14 cellular contexts compared by ENCODE assay signal in genomic region chr10:7388602-7389001, GRCh38. TPM values are rescaled to one million over a fixed set of nuclear protein-coding genes. Genes with fewer than 3 reads are reported as not detected.
DNase-seq lines count a peak whose midpoint lies in the region; ATAC-seq and TF ChIP-seq lines count a peak whose summit lies in the region.
"Had no signal": no experiment of that assay in that cellular context is flagged by ENCODE, and none has a peak within 500 bp of the region (broad histone marks: within the 10 kb centered on the region; RNA-seq: fewer than 3 reads in every experiment).

No MANE protein-coding gene starts in this region.

- peaks cover 35% of the 10 kb centered on the region for H3K4me1 ChIP-seq in OCI-LY7 (ENCODE audit: insufficient read depth, low read length, poor library complexity, severe bottlenecking)
- no peaks in the 10 kb centered on the region for H3K4me1 ChIP-seq in body of pancreas
- H3K4me1 ChIP-seq: suprapubic skin had no signal

- H3K9me3 ChIP-seq in OCI-LY7 (ENCODE audit: low read length): no peaks in the 10 kb centered on the region
- H3K9me3 ChIP-seq in body of pancreas: no peaks in the 10 kb centered on the region
- H3K9me3 ChIP-seq: suprapubic skin had no signal

- ATAC-seq in HG03139 (IDR thresholded peaks at IDR 0.05; ENCODE audit: unreplicated experiment): no peak
- ATAC-seq in body of pancreas: no peak
- ATAC-seq: HCT116 had no signal

- POLR2A ChIA-PET in activated CD4-positive, alpha-beta T cell treated with anti-CD3 and anti-CD28 coated beads, Interleukin-2, amount 10 ng/mL, durations not matched to agents 7 days and 5 days (lab: Charles Lee): no interaction called here
- POLR2A ChIA-PET in OCI-LY7 (lab: Charles Lee): interaction anchor here (0.6 to 1.0 kb wide), 4 partner anchors 15 to 399 kb away, joined by 3 to 5 read pairs (median 4); partner anchors contain the start of genes ATP5F1C and KIN

- peak; percentile 54 for DNase-seq in activated CD4-positive, alpha-beta T cell treated with anti-CD3 and anti-CD28 coated beads, Interleukin-2, amount 10 ng/mL, durations not matched to agents 7 days and 5 days
- DNase-seq in activated CD4-positive, alpha-beta T cell treated with anti-CD3 and anti-CD28 coated beads for 1 hour: no peak
- peak; percentile 73 for DNase-seq in OCI-LY7 (ENCODE audit: low spot score)
- DNase-seq in activated effector memory CD4-positive, alpha-beta T cell treated with Interleukin-2 at 50 U/mL for 16 hours: peak; percentile 30
- no peak for DNase-seq in nephron progenitor cell
- DNase-seq in SHP77 (lab: John Stamatoyannopoulos, UW): no peak
- DNase-seq in body of pancreas: no peak
- DNase-seq: KG1, mesenchymal stem cell, NCI-H1436 treated with DMSO at 0.1 percent for 48 hours, NCI-H526 had no signal

- H3K4me2 ChIP-seq in OCI-LY7 (ENCODE audit: low read length): peak overlapping the region; percentile 56

- H3K4me3 ChIP-seq in OCI-LY7 (ENCODE audit: low read depth, low read length, poor library complexity, severe bottlenecking) (peak overlapping the region; percentile 41), body of pancreas (no peak overlapping the region)
- H3K4me3 ChIP-seq: suprapubic skin had no signal

- H2AFZ ChIP-seq in OCI-LY7 (ENCODE audit: low read length): no peak overlapping the region; the same call in 1 of the 2 replicates

- intact Hi-C loops in OCI-LY7 (cut with micrococcal nuclease; ENCODE audit: unreplicated experiment) (no loop called here), body of pancreas (cut with DNase I) (no loop called here)

- no peaks in the 10 kb centered on the region for H3K36me3 ChIP-seq in OCI-LY7 (ENCODE audit: insufficient read depth, low read length)
- H3K36me3 ChIP-seq in body of pancreas (replicated peaks in 1 of 2; ENCODE audit: insufficient read depth in 1 of 2, low read depth in 2 of 2): no peaks in the 10 kb centered on the region
- H3K36me3 ChIP-seq: suprapubic skin had no signal

- H3K27ac ChIP-seq in OCI-LY7 (ENCODE audit: low read depth, low read length, poor library complexity, severe bottlenecking) (peak overlapping the region; percentile 60), body of pancreas (no peak overlapping the region)
- H3K27ac ChIP-seq: suprapubic skin had no signal

- no peaks in the 10 kb centered on the region for H3K9me3 Mint-ChIP-seq in activated CD4-positive, alpha-beta T cell treated with anti-CD3 and anti-CD28 coated beads, Interleukin-2, amount 10 ng/mL, durations not matched to agents 7 days and 5 days
- no peaks in the 10 kb centered on the region for H3K9me3 Mint-ChIP-seq in nephron progenitor cell

- H4K20me1 ChIP-seq in OCI-LY7 (ENCODE audit: insufficient read depth, low read length): no peaks in the 10 kb centered on the region

- H3K4me3 Mint-ChIP-seq in activated CD4-positive, alpha-beta T cell treated with anti-CD3 and anti-CD28 coated beads, Interleukin-2, amount 10 ng/mL, durations not matched to agents 7 days and 5 days: peak overlapping the region; percentile 44
- no peak overlapping the region for H3K4me3 Mint-ChIP-seq in nephron progenitor cell

- no peaks in the 10 kb centered on the region for H3K27me3 ChIP-seq in body of pancreas
- H3K27me3 ChIP-seq: suprapubic skin had no signal

- peak overlapping the region; percentile 95 for H3K27ac Mint-ChIP-seq in activated CD4-positive, alpha-beta T cell treated with anti-CD3 and anti-CD28 coated beads, Interleukin-2, amount 10 ng/mL, durations not matched to agents 7 days and 5 days
- peak overlapping the region; percentile 14 for H3K27ac Mint-ChIP-seq in nephron progenitor cell

- peaks cover 14% of the 10 kb centered on the region for H3K36me3 Mint-ChIP-seq in activated CD4-positive, alpha-beta T cell treated with anti-CD3 and anti-CD28 coated beads, Interleukin-2, amount 10 ng/mL, durations not matched to agents 7 days and 5 days (ENCODE audit: low read depth)
- no peaks in the 10 kb centered on the region for H3K36me3 Mint-ChIP-seq in nephron progenitor cell (ENCODE audit: low read depth)

- WGBS in body of pancreas, 2 donors: 68 to 73% methylated on average over 4 of the region's 4 CpGs

- BruUV-seq in OCI-LY7 (replicated peaks; lab: Mats Ljungman, UMichigan): no TSS peak

- TF ChIP-seq POLR2A in body of pancreas (IDR thresholded peaks at IDR 0.05): no peak

- peaks cover 62% of the 10 kb centered on the region for H3K4me1 Mint-ChIP-seq in activated CD4-positive, alpha-beta T cell treated with anti-CD3 and anti-CD28 coated beads, Interleukin-2, amount 10 ng/mL, durations not matched to agents 7 days and 5 days
- no peaks in the 10 kb centered on the region for H3K4me1 Mint-ChIP-seq in nephron progenitor cell

- CTCF ChIA-PET in activated CD4-positive, alpha-beta T cell treated with anti-CD3 and anti-CD28 coated beads, Interleukin-2, amount 10 ng/mL, durations not matched to agents 7 days and 5 days (lab: Charles Lee): interaction anchor here (1.5 kb wide), 1 partner anchor 116 kb away, joined by 3 read pairs; no protein-coding TSS in a partner anchor
- CTCF ChIA-PET in OCI-LY7 (lab: Charles Lee; ENCODE audit: unreplicated experiment): no interaction called here

- TF ChIP-seq CTCF in OCI-LY7 (conservative IDR thresholded peaks at IDR 0.05; ENCODE audit: low read length) (no peak), nephron progenitor cell (IDR thresholded peaks at IDR 0.05) (no peak), body of pancreas (IDR thresholded peaks at IDR 0.05) (no peak)

- H3K9me2 ChIP-seq in OCI-LY7 (ENCODE audit: insufficient read depth, low read length): no peaks in the 10 kb centered on the region

- peaks cover 46% of the 10 kb centered on the region; the same call in 1 of the 2 replicates for H3K79me2 ChIP-seq in OCI-LY7 (ENCODE audit: insufficient read depth, low read depth, low read length)

- no peaks in the 10 kb centered on the region for H3K27me3 Mint-ChIP-seq in activated CD4-positive, alpha-beta T cell treated with anti-CD3 and anti-CD28 coated beads, Interleukin-2, amount 10 ng/mL, durations not matched to agents 7 days and 5 days
- H3K27me3 Mint-ChIP-seq in nephron progenitor cell (ENCODE audit: low read depth, poor library complexity): no peaks in the 10 kb centered on the region

RNA-seq across cellular contexts. Expression of gene SFMBT2, which starts 22.2 kb away (rescaled TPM):
- total RNA-seq in activated CD4-positive, alpha-beta T cell treated with anti-CD3 and anti-CD28 coated beads, Interleukin-2, amount 10 ng/mL, durations not matched to agents 7 days and 5 days: 10 to 100 TPM; 31.9 to 32.3 TPM
- 5.1 and 7.9 TPM in 2 replicates for total RNA-seq in OCI-LY7 (2014; rRNA removed; shearing (Covaris generic))
- 7.0 and 8.3 TPM in 2 replicates for total RNA-seq in OCI-LY7 (2022)
- 1 to 10 TPM; 1.6 to 3.4 TPM for total RNA-seq in body of pancreas

Comparison
In these comparisons a context has a peak if more than half of its experiments do, and no peak if none do; other contexts are left out.
1. DNase-seq: peak in activated CD4-positive, alpha-beta T cell treated with anti-CD3 and anti-CD28 coated beads, Interleukin-2, amount 10 ng/mL, durations not matched to agents 7 days and 5 days (single experiment), OCI-LY7 (single experiment) and activated effector memory CD4-positive, alpha-beta T cell treated with Interleukin-2 at 50 U/mL for 16 hours (single experiment); none in activated CD4-positive, alpha-beta T cell treated with anti-CD3 and anti-CD28 coated beads for 1 hour (single experiment), nephron progenitor cell (single experiment), SHP77 (0 of 2) and body of pancreas (0 of 4).